ENCODE assay signal across 1 cellular context in genomic region chr1:223776075-223776814, GRCh38.
TF ChIP-seq lines count a peak whose summit lies in the region.

No MANE protein-coding gene starts in this region.

TF ChIP-seq in K562, 482 proteins besides CTCF, POLR2A, EP300 and RAD21 (continued from another document and continues in another):
- TF ChIP-seq IRF9 (tag; IDR thresholded peaks at IDR 0.05), result no peak
- TF ChIP-seq PHTF2 (CRISPR knock-in tag; IDR thresholded peaks at IDR 0.05), result no peak
- TF ChIP-seq SMARCA5 (IDR thresholded peaks at IDR 0.05), result peak; percentile 89
- peak; percentile 31; the same call in 1 of the 2 replicates for TF ChIP-seq NKRF (IDR thresholded peaks at IDR 0.05; ENCODE audit: borderline replicate concordance)
- TF ChIP-seq MAFG (tag; conservative IDR thresholded peaks at IDR 0.05), result peak; percentile 51
- peak; percentile 50; the same call in 1 of the 2 replicates for TF ChIP-seq ZNF717 (CRISPR knock-in tag; IDR thresholded peaks at IDR 0.05)
- no peak for TF ChIP-seq TCF7 (IDR thresholded peaks at IDR 0.05; ENCODE audit: borderline replicate concordance)
- TF ChIP-seq ZNF609 (CRISPR knock-in tag; IDR thresholded peaks at IDR 0.05; ENCODE audit: borderline replicate concordance), result no peak
- TF ChIP-seq ZC3H11A (IDR thresholded peaks at IDR 0.05; ENCODE audit: low read depth, low read length), result no peak
- no peak for TF ChIP-seq CHAMP1 (IDR thresholded peaks at IDR 0.05)
- TF ChIP-seq ZNF24 (IDR thresholded peaks at IDR 0.05), result no peak
- no peak for TF ChIP-seq ZC3H8 (IDR thresholded peaks at IDR 0.05)
- TF ChIP-seq SNIP1 (IDR thresholded peaks at IDR 0.05; ENCODE audit: low read depth), result no peak
- no peak; the same call in 1 of the 2 replicates for TF ChIP-seq ZFX (CRISPR knock-in tag; IDR thresholded peaks at IDR 0.05)
- TF ChIP-seq CBFA2T3 (IDR thresholded peaks at IDR 0.05), result peak; percentile 65
- peak; percentile 72 for TF ChIP-seq MTA1 (IDR thresholded peaks at IDR 0.05; ENCODE audit: borderline replicate concordance)
- no peak for TF ChIP-seq KLF1 (tag; IDR thresholded peaks at IDR 0.05)
- TF ChIP-seq CREB5 (CRISPR knock-in tag; IDR thresholded peaks at IDR 0.05), result no peak
- peak; percentile 81; the same call in 1 of the 2 replicates for TF ChIP-seq ETV5 (CRISPR knock-in tag; IDR thresholded peaks at IDR 0.05; ENCODE audit: low read depth)
- TF ChIP-seq ARNT (IDR thresholded peaks at IDR 0.05), result no peak
- no peak for TF ChIP-seq CBX5 (IDR thresholded peaks at IDR 0.05; ENCODE audit: borderline replicate concordance, low read depth)
- no peak for TF ChIP-seq GTF2F1 (IDR thresholded peaks at IDR 0.05; ENCODE audit: low read depth, low read length)
- TF ChIP-seq MED1 (CRISPR knock-in tag; IDR thresholded peaks at IDR 0.05; ENCODE audit: borderline replicate concordance), result no peak
- TF ChIP-seq RBM34 (IDR thresholded peaks at IDR 0.05; ENCODE audit: borderline replicate concordance, insufficient read depth, low read length), result no peak
- no peak for TF ChIP-seq CBFA2T2 (conservative IDR thresholded peaks at IDR 0.05)
- TF ChIP-seq FOXJ2 (tag; IDR thresholded peaks at IDR 0.05), result peak; percentile 45; the same call in 1 of the 2 replicates
- no peak for TF ChIP-seq ETS2 (tag; IDR thresholded peaks at IDR 0.05; ENCODE audit: borderline replicate concordance, poor library complexity, severe bottlenecking)
- no peak for TF ChIP-seq NR0B1 (IDR thresholded peaks at IDR 0.05; ENCODE audit: partially characterized antibody)
- no peak for TF ChIP-seq ZNF512 (tag; IDR thresholded peaks at IDR 0.05)
- TF ChIP-seq ZNF449 (CRISPR knock-in tag; IDR thresholded peaks at IDR 0.05), result no peak
- no peak for TF ChIP-seq YBX1 (IDR thresholded peaks at IDR 0.05)
- no peak for TF ChIP-seq ZNF274 (IDR thresholded peaks at IDR 0.05; ENCODE audit: borderline replicate concordance, low read depth, low read length)
- TF ChIP-seq CUX1 (CRISPR knock-in tag; IDR thresholded peaks at IDR 0.05), result no peak
- TF ChIP-seq ZNF655 (CRISPR knock-in tag; IDR thresholded peaks at IDR 0.05), result no peak
- no peak for TF ChIP-seq PHB (CRISPR knock-in tag; IDR thresholded peaks at IDR 0.05)
- TF ChIP-seq HNRNPLL (IDR thresholded peaks at IDR 0.05; ENCODE audit: low read depth, low read length, poor library complexity, severe bottlenecking), result no peak
- TF ChIP-seq ZNF347 (CRISPR knock-in tag; IDR thresholded peaks at IDR 0.05; ENCODE audit: low read depth), result no peak
